9 cellular contexts compared by ENCODE assay signal in the genomic region with DNA sequence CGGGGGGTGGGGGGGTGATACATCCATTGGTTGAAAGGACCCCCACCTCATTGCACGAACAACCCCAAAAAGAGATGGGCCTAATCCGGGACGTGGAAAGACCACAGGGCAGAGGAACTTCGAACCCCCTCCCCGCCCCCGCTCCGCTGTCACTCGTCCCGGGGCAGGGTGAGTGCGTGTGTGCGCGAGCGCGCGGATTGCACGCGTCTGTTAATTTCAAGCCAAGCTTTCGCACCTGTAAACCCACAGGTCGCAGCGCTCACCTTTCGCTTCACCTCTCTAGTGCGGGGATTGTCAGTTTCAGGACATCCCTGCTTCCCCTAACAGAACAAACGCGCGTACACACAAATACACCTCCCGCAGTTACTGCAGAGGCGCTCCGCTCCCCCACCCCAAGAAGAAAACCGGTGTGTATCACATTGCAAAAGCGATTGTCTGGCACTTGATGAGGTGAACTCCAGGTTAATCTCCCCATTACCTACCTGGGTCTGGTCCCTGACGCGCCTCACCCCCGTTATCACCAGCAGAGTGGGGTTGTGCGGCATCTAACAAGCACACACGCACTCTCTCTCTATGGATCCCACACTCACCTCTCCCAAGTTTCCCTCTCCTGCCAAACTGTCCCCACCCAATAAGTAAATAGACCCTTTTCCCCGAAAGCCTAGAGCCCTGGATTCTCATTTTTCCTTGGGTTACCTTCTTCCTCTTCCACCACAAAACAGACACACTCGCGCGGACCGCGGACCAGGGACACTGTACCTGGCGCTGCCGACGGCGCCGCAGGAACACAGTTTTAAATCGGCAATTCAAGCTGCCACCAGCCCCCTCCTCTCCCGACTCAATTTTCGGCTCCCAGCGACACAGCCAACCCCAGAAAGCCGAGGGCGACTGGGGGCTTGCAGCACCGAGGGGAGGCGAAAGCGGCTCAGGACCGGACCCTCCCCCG. TPM values are rescaled to one million over a fixed set of nuclear protein-coding genes. Genes with fewer than 3 reads are reported as not detected.
DNase-seq lines count a peak whose midpoint lies in the region; ATAC-seq, FAIRE-seq and TF ChIP-seq lines count a peak whose summit lies in the region.
"Had no signal": no experiment of that assay in that cellular context is flagged by ENCODE, and none has a peak within 500 bp of the region (broad histone marks: within the 10 kb centered on the region; RNA-seq: fewer than 3 reads in every experiment).

No MANE protein-coding gene starts in this region.

- H3K4me3 ChIP-seq in RWPE2 (ENCODE audit: severe bottlenecking), result peak overlapping the region; percentile 23
- peak overlapping the region; percentile 12 for H3K4me3 ChIP-seq in fibroblast of pulmonary artery (replicated peaks; ENCODE audit: low read depth, low read length)
- H3K4me3 ChIP-seq in parathyroid adenoma (ENCODE audit: low read depth, low read length), result peak overlapping the region; percentile 61
- no peak overlapping the region for H3K4me3 ChIP-seq in brain microvascular endothelial cell (ENCODE audit: low read depth, low read length)

- H3K36me3 ChIP-seq in RWPE2 (ENCODE audit: low read depth), result no peaks in the 10 kb centered on the region
- H3K36me3 ChIP-seq in parathyroid adenoma (ENCODE audit: control insufficient read depth, insufficient read depth, low read length), result no peaks in the 10 kb centered on the region
- no peaks in the 10 kb centered on the region for H3K36me3 ChIP-seq in brain microvascular endothelial cell (replicated peaks)

- peak overlapping the region; percentile 34 for H3K4me2 ChIP-seq in parathyroid adenoma (ENCODE audit: low read length)

- peaks cover 33% of the 10 kb centered on the region for H3K27me3 ChIP-seq in RWPE2 (ENCODE audit: insufficient read depth, poor library complexity, severe bottlenecking)
- peaks cover 11% of the 10 kb centered on the region for H3K27me3 ChIP-seq in parathyroid adenoma (ENCODE audit: control insufficient read depth, insufficient read depth, low read length)
- peaks cover 49% of the 10 kb centered on the region for H3K27me3 ChIP-seq in brain microvascular endothelial cell (replicated peaks)

- DNase-seq in D341Med (ENCODE audit: low spot score) (peak; percentile 27), RWPE2 (ENCODE audit: low spot score) (peak; percentile 37), fibroblast of pulmonary artery (ENCODE audit: low read depth) (no peak), brain microvascular endothelial cell (no peak), EL (no peak), frontal cortex (ENCODE audit: low spot score in 2 of 2) (no peak)
- DNase-seq: NCI-H510A had no signal

- in situ Hi-C loops in brain microvascular endothelial cell (cut with HindIII; ENCODE audit: low pct_ligation_motif_present, low sequenced_read_pairs), result no loop called here

- no peak overlapping the region for H2AFZ ChIP-seq in parathyroid adenoma

- TF ChIP-seq CTCF in RWPE2 (IDR thresholded peaks at IDR 0.05; ENCODE audit: poor library complexity, severe bottlenecking), result no peak
- TF ChIP-seq CTCF in fibroblast of pulmonary artery (IDR thresholded peaks at IDR 0.05; ENCODE audit: low read length, missing control alignments), result no peak
- no peak for TF ChIP-seq CTCF in parathyroid adenoma (IDR thresholded peaks at IDR 0.05)
- no peak for TF ChIP-seq CTCF in brain microvascular endothelial cell (IDR thresholded peaks at IDR 0.05; ENCODE audit: low read depth, low read length, missing control alignments)

- ATAC-seq in RWPE2 (ENCODE audit: low read depth) (no peak), GM19463 (IDR thresholded peaks at IDR 0.05; ENCODE audit: unreplicated experiment) (no peak)

- no peak for FAIRE-seq in frontal cortex (lab: Jason Lieb, UNC)

- H3K79me2 ChIP-seq in parathyroid adenoma, result no peaks in the 10 kb centered on the region

- no peak overlapping the region for H3K9ac ChIP-seq in parathyroid adenoma

- H3K9me3 ChIP-seq in RWPE2 (ENCODE audit: severe bottlenecking) (no peaks in the 10 kb centered on the region), parathyroid adenoma (ENCODE audit: control insufficient read depth, low read length) (no peaks in the 10 kb centered on the region)

- H3K4me1 ChIP-seq in RWPE2 (ENCODE audit: insufficient read depth, poor library complexity, severe bottlenecking) (peaks cover 6% of the 10 kb centered on the region), parathyroid adenoma (peaks cover 9% of the 10 kb centered on the region)

- H3K27ac ChIP-seq in RWPE2 (ENCODE audit: poor library complexity, severe bottlenecking) (no peak overlapping the region), parathyroid adenoma (no peak overlapping the region), brain microvascular endothelial cell (no peak overlapping the region)

RNA-seq across cellular contexts. Expression of a gene that starts 1.0 kb away (rescaled TPM):
- total RNA-seq in frontal cortex, result 0.82 TPM

Comparison
In these comparisons a context has a peak if more than half of its experiments do, and no peak if none do; other contexts are left out.
1. DNase-seq: peak in D341Med (single experiment) and RWPE2 (single experiment); none in fibroblast of pulmonary artery (single experiment), brain microvascular endothelial cell (single experiment), EL (single experiment) and frontal cortex (0 of 2).